ENCODE assay signal across 1 cellular context in the genomic region with DNA sequence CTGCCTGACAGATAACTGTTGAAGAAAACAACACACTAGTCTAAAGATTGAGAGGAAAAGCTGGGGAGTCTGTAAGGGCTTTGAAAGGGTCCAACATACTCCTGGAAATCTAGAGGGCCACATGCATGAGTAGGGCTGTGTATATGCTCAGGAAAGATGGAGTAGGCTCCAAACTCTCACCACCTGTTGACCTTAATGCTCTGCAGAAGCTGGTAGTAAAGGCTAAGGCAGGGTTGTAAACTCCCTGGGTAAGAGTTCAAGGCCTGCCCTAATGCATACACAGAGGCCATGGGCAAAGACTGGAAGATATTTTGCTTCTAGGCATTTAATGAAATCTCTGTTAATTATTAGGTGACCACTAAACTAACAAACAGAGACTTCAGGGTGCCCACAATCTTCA.
TF ChIP-seq lines count a peak whose summit lies in the region.

No MANE protein-coding gene starts in this region.

TF ChIP-seq in HepG2, 621 proteins besides CTCF, POLR2A, EP300 and RAD21:
- TF ChIP-seq HNF4A (CRISPR knock-in tag; IDR thresholded peaks at IDR 0.05), result peak; percentile 42; the same call in 1 of the 2 replicates
- TF ChIP-seq ZNF30 (CRISPR knock-in tag; IDR thresholded peaks at IDR 0.05), result no peak
- 0 out of 2 replicates have a peak, but pooled peaks have one; percentile 34 for TF ChIP-seq NR2F6 (IDR thresholded peaks at IDR 0.05)
- TF ChIP-seq NR2F6 (CRISPR knock-in tag; IDR thresholded peaks at IDR 0.05), result peak; percentile 25; the same call in 1 of the 2 replicates
- TF ChIP-seq, protein P1, sequence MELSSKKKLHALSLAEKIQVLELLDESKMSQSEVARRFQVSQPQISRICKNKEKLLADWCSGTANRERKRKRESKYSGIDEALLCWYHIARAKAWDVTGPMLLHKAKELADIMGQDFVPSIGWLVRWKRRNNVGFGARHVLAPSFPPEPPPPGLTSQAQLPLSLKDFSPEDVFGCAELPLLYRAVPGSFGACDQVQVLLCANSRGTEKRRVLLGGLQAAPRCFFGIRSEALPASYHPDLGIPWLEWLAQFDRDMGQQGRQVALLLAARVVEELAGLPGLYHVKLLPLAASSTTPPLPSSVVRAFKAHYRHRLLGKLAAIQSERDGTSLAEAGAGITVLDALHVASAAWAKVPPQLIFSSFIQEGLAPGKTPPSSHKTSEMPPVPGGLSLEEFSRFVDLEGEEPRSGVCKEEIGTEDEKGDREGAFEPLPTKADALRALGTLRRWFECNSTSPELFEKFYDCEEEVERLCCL (CRISPR knock-in tag; IDR thresholded peaks at IDR 0.05; ENCODE audit: borderline replicate concordance), result no peak
- TF ChIP-seq BCL6 (CRISPR knock-in tag; IDR thresholded peaks at IDR 0.05), result peak; percentile 56
- 0 out of 2 replicates have a peak, but pooled peaks have one; percentile 24 for TF ChIP-seq RARA (CRISPR knock-in tag; IDR thresholded peaks at IDR 0.05)
